ENCODE assay signal across 8 cellular contexts in the genomic region with DNA sequence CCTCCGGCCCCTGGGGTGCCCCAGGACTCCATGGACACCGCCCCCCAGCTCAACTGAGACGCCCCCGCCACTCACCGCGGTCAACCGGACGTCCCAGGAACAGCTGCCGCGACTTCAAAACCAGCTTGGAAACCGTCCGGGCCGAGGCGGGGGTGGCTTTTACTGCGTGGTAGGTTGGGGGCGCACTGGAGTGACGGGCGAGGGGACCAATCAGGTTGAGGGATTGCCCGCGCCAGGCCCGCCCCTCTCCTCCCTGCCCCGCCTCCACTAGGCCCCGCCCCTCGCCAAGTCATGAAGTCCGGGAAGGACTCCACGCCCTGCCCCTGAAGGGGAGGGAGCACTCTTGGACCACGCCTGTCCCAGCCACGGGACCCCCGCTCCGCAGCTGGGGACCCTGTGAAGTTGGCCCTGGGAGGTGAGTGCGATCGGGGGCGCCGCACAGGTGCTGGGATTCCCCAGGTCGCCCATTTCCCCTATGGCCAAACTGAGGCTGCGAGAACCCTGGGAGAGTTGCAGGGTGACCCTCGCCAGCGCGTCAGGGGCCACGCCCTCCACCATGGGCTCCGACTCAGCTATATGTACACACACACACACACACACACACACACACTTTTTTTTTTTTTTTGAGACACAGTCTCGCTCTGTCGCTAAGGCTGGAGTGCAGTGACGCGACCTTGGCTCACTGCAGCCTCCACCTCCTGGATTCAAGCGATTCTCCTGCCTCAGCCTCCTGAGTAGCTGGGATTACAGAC. TPM values are rescaled to one million over a fixed set of nuclear protein-coding genes. Genes with fewer than 3 reads are reported as not detected.
DNase-seq lines count a peak whose midpoint lies in the region; ATAC-seq, FAIRE-seq and TF ChIP-seq lines count a peak whose summit lies in the region.

A gene with protein sequence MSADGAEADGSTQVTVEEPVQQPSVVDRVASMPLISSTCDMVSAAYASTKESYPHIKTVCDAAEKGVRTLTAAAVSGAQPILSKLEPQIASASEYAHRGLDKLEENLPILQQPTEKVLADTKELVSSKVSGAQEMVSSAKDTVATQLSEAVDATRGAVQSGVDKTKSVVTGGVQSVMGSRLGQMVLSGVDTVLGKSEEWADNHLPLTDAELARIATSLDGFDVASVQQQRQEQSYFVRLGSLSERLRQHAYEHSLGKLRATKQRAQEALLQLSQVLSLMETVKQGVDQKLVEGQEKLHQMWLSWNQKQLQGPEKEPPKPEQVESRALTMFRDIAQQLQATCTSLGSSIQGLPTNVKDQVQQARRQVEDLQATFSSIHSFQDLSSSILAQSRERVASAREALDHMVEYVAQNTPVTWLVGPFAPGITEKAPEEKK (minus strand): TSS at position 134 of the 752 bp plus-strand sequence. CDS start 6,273 bp downstream, outside the sequence.

- no peak within 1 kb of the TSS for H3K27ac Mint-ChIP-seq in nephron progenitor cell

- H3K9me3 Mint-ChIP-seq in nephron progenitor cell = no peaks in the 10 kb centered on the region

- peaks cover 5% of the 10 kb centered on the region for H3K36me3 Mint-ChIP-seq in nephron progenitor cell (ENCODE audit: low read depth)

- peak; percentile 93 for DNase-seq in GM19239 (ENCODE audit: insufficient read length, low spot score)
- DNase-seq in HK-2 (ENCODE audit: unreplicated experiment) = peak; percentile 99
- peak; percentile 17 for DNase-seq in SHP77 treated with DMSO at 0.1 percent for 48 hours (lab: John Stamatoyannopoulos, UW)
- DNase-seq in activated effector memory CD4-positive, alpha-beta T cell treated with Interleukin-2 at 50 U/mL for 16 hours = peak; percentile 84
- DNase-seq in fibroblast of the aortic adventitia (ENCODE audit: low read depth) = peak; percentile 96
- peak; percentile 99 for DNase-seq in nephron progenitor cell
- DNase-seq in stimulated activated naive CD8-positive, alpha-beta T cell treated with anti-CD3 and anti-CD28 coated beads, Interleukin-15, Interleukin-2, amounts not matched to agents 100 U/mL and 50 U/mL, for 24 hours = peak; percentile 99

- peak; percentile 93 for ATAC-seq in stimulated activated naive CD8-positive, alpha-beta T cell treated with anti-CD3 and anti-CD28 coated beads, Interleukin-15, Interleukin-2, amounts not matched to agents 100 U/mL and 50 U/mL, for 24 hours

- peaks cover 28% of the 10 kb centered on the region for H3K4me1 Mint-ChIP-seq in nephron progenitor cell

- FAIRE-seq in GM19239 (lab: Jason Lieb, UNC) = peak; percentile 94

- TF ChIP-seq CTCF in C4-2B (conservative IDR thresholded peaks at IDR 0.05) = no peak
- no peak for TF ChIP-seq CTCF in fibroblast of the aortic adventitia (IDR thresholded peaks at IDR 0.05; ENCODE audit: insufficient read depth, low read length)
- no peak for TF ChIP-seq CTCF in nephron progenitor cell (IDR thresholded peaks at IDR 0.05)

- peak within 1 kb of the TSS; percentile 77 for H3K27ac ChIP-seq in C4-2B

- peaks cover 10% of the 10 kb centered on the region for H3K27me3 Mint-ChIP-seq in nephron progenitor cell (ENCODE audit: low read depth, poor library complexity)

- H3K4me3 Mint-ChIP-seq in nephron progenitor cell = peak within 1 kb of the TSS; percentile 82

- peak within 1 kb of the TSS; percentile 78 for H3K4me3 ChIP-seq in fibroblast of the aortic adventitia (ENCODE audit: low read depth, low read length)

RNA-seq across cellular contexts. Expression of the gene that starts here (rescaled TPM):
- total RNA-seq in fibroblast of the aortic adventitia (ENCODE audit: low replicate concordance) = 88.1 and 227 TPM in 2 replicates

Comparison
In these comparisons a context has a peak if more than half of its experiments do, and no peak if none do; other contexts are left out.
1. Peak in every context shown above with its lines: DNase-seq, ATAC-seq, H3K4me3 ChIP-seq and H3K27ac ChIP-seq.
2. DNase-seq: peak in every context shown above with its lines; median percentile 99 in HK-2; 99 in nephron progenitor cell; 99 in stimulated activated naive CD8-positive, alpha-beta T cell treated with anti-CD3 and anti-CD28 coated beads, Interleukin-15, Interleukin-2, amounts not matched to agents 100 U/mL and 50 U/mL, for 24 hours; 96 in fibroblast of the aortic adventitia; 93 in GM19239; 84 in activated effector memory CD4-positive, alpha-beta T cell treated with Interleukin-2 at 50 U/mL for 16 hours; 17 in SHP77 treated with DMSO at 0.1 percent for 48 hours.